43 cellular contexts compared by ENCODE assay signal in genomic region chr6:29395331-29395730, GRCh38. TPM values are rescaled to one million over a fixed set of nuclear protein-coding genes. Genes with fewer than 3 reads are reported as not detected.
"Had no signal": no experiment of that assay in that cellular context is flagged by ENCODE, and none has a peak within 500 bp of the region (broad histone marks: within the 10 kb centered on the region; RNA-seq: fewer than 3 reads in every experiment).

TSS of gene OR12D2 (plus strand) at chr6:29395631. CDS start at chr6:29396700, 1,069 bp downstream.

- H3K9me3 ChIP-seq: adrenal gland, ascending aorta, body of pancreas, breast epithelium had no signal

- H3K4me1 Mint-ChIP-seq: activated naive CD4-positive, alpha-beta T cell treated with anti-CD3 and anti-CD28 coated beads, Interleukin-2, amount 10 ng/mL, durations not matched to agents 7 days and 5 days; activated naive CD4-positive, alpha-beta T cell treated with anti-CD3 and anti-CD28 coated beads, Interleukin-2, amount 50 U/mL, for 24 hours; activated naive CD8-positive, alpha-beta T cell treated with anti-CD3 and anti-CD28 coated beads for 36 hours; activated naive CD8-positive, alpha-beta T cell treated with anti-CD3 and anti-CD28 coated beads, Interleukin-2, amount 10 ng/mL, durations not matched to agents 7 days and 5 days; activated naive CD8-positive, alpha-beta T cell treated with anti-CD3 and anti-CD28 coated beads, Interleukin-2, amount 50 U/mL, for 24 hours; activated T-helper 17 cell treated with anti-CD3 and anti-CD28 coated beads, Interleukin-2, amount 50 U/mL, for 72 hours; brain; central memory CD8-positive, alpha-beta T cell had no signal

- H3K36me3 Mint-ChIP-seq: activated naive CD4-positive, alpha-beta T cell treated with anti-CD3 and anti-CD28 coated beads, Interleukin-2, amount 10 ng/mL, durations not matched to agents 7 days and 5 days; activated naive CD4-positive, alpha-beta T cell treated with anti-CD3 and anti-CD28 coated beads, Interleukin-2, amount 50 U/mL, for 24 hours; activated naive CD4-positive, alpha-beta T cell treated with anti-CD3 and anti-CD28 coated beads, Interleukin-2, amount 50 U/mL, for 72 hours; activated naive CD8-positive, alpha-beta T cell; activated naive CD8-positive, alpha-beta T cell treated with anti-CD3 and anti-CD28 coated beads for 36 hours; activated naive CD8-positive, alpha-beta T cell treated with anti-CD3 and anti-CD28 coated beads, Interleukin-2, amount 10 ng/mL, durations not matched to agents 7 days and 5 days; brain had no signal

- DNase-seq: activated effector memory CD4-positive, alpha-beta T cell treated with anti-CD3 and anti-CD28 coated beads, Interleukin-2, amount 50 U/mL, for 16 hours; activated effector memory CD4-positive, alpha-beta T cell treated with Interleukin-2 at 50 U/mL for 16 hours; activated gamma-delta T cell treated with Interleukin-2 at 50 U/mL for 16 hours; activated naive CD4-positive, alpha-beta T cell; activated naive CD4-positive, alpha-beta T cell treated with anti-CD3 and anti-CD28 coated beads for 36 hours; activated naive CD4-positive, alpha-beta T cell treated with anti-CD3 and anti-CD28 coated beads, Interleukin-2, amount 10 ng/mL, durations not matched to agents 7 days and 5 days; activated naive CD4-positive, alpha-beta T cell treated with anti-CD3 and anti-CD28 coated beads, Interleukin-2, amount 50 U/mL, for 16 hours; activated naive CD4-positive, alpha-beta T cell treated with Interleukin-2 at 50 U/mL for 16 hours; activated naive CD8-positive, alpha-beta T cell treated with anti-CD3 and anti-CD28 coated beads for 36 hours; activated naive CD8-positive, alpha-beta T cell treated with anti-CD3 and anti-CD28 coated beads, Interleukin-2, amount 10 ng/mL, durations not matched to agents 7 days and 5 days; activated naive CD8-positive, alpha-beta T cell treated with anti-CD3 and anti-CD28 coated beads, Interleukin-2, amount 50 U/mL, for 24 hours; activated T-cell treated with anti-CD3 and anti-CD28 coated beads, Interleukin-2, amount 50 U/mL, for 1 hour; activated T-cell treated with anti-CD3 and anti-CD28 coated beads, Interleukin-2, amount 50 U/mL, for 24 hours; activated T-cell treated with anti-CD3 and anti-CD28 coated beads, Interleukin-2, amount 50 U/mL, for 4 hours; activated T-cell treated with anti-CD3 and anti-CD28 coated beads, Interleukin-2, amount 50 U/mL, for 48 hours; activated T-cell treated with anti-CD3 and anti-CD28 coated beads, Interleukin-2, amount 50 U/mL, for 72 hours; adrenal gland; amniotic stem cell; amygdala; anterior cingulate cortex; aorta; body of pancreas; brain microvascular endothelial cell; caudate nucleus; central memory CD4-positive, alpha-beta T cell; cerebellar nuclear complex had no signal

- H3K4me3 ChIP-seq: adrenal gland, ascending aorta, body of pancreas, breast epithelium, cardiac muscle cell had no signal

- H3K4me3 Mint-ChIP-seq: activated naive CD4-positive, alpha-beta T cell treated with anti-CD3 and anti-CD28 coated beads for 36 hours; activated naive CD4-positive, alpha-beta T cell treated with anti-CD3 and anti-CD28 coated beads, Interleukin-2, amount 10 ng/mL, durations not matched to agents 7 days and 5 days; activated naive CD4-positive, alpha-beta T cell treated with anti-CD3 and anti-CD28 coated beads, Interleukin-2, amount 50 U/mL, for 24 hours; activated naive CD8-positive, alpha-beta T cell; activated naive CD8-positive, alpha-beta T cell treated with anti-CD3 and anti-CD28 coated beads for 36 hours; activated naive CD8-positive, alpha-beta T cell treated with anti-CD3 and anti-CD28 coated beads, Interleukin-2, amount 10 ng/mL, durations not matched to agents 7 days and 5 days; activated naive CD8-positive, alpha-beta T cell treated with anti-CD3 and anti-CD28 coated beads, Interleukin-2, amount 50 U/mL, for 24 hours; activated T-cell treated with anti-CD3 and anti-CD28 coated beads, Interleukin-2, amount 50 U/mL, for 24 hours; activated T-cell treated with anti-CD3 and anti-CD28 coated beads, Interleukin-2, amount 50 U/mL, for 4 hours; activated T-cell treated with anti-CD3 and anti-CD28 coated beads, Interleukin-2, amount 50 U/mL, for 72 hours; activated T-helper 1 cell treated with anti-CD3 and anti-CD28 coated beads, Interleukin-12 subunit alpha, Interleukin-12 subunit beta, Interleukin-2, Interleukin-4 antibody, amounts not matched to agents 30 ng/mL and 10 ng/mL and 1 ng/mL, durations not matched to agents 14 hours and 24 hours and 36 hours; activated T-helper 17 cell treated with anti-CD3 and anti-CD28 coated beads, Interleukin-2, amount 50 U/mL, for 72 hours; brain; central memory CD8-positive, alpha-beta T cell had no signal

- H3K36me3 ChIP-seq: adrenal gland, ascending aorta, brain microvascular endothelial cell, breast epithelium, cardiac muscle cell had no signal

- ATAC-seq: activated naive CD4-positive, alpha-beta T cell treated with anti-CD3 and anti-CD28 coated beads, Interleukin-2, amount 50 U/mL, for 72 hours; activated naive CD8-positive, alpha-beta T cell treated with anti-CD3 and anti-CD28 coated beads, Interleukin-2, amount 50 U/mL, for 24 hours; activated T-cell treated with anti-CD3 and anti-CD28 coated beads, Interleukin-2, amount 50 U/mL, for 4 hours; activated T-cell treated with anti-CD3 and anti-CD28 coated beads, Interleukin-2, amount 50 U/mL, for 72 hours; activated T-helper 17 cell treated with anti-CD3 and anti-CD28 coated beads, Interleukin-2, amount 50 U/mL, for 72 hours; body of pancreas had no signal

- H3K9me3 Mint-ChIP-seq: activated naive CD4-positive, alpha-beta T cell treated with anti-CD3 and anti-CD28 coated beads for 36 hours; activated naive CD4-positive, alpha-beta T cell treated with anti-CD3 and anti-CD28 coated beads, Interleukin-2, amount 10 ng/mL, durations not matched to agents 7 days and 5 days; activated naive CD8-positive, alpha-beta T cell treated with anti-CD3 and anti-CD28 coated beads for 36 hours; activated naive CD8-positive, alpha-beta T cell treated with anti-CD3 and anti-CD28 coated beads, Interleukin-2, amount 10 ng/mL, durations not matched to agents 7 days and 5 days; activated naive CD8-positive, alpha-beta T cell treated with anti-CD3 and anti-CD28 coated beads, Interleukin-2, amount 50 U/mL, for 24 hours; activated T-cell treated with anti-CD3 and anti-CD28 coated beads, Interleukin-2, amount 50 U/mL, for 24 hours; activated T-cell treated with anti-CD3 and anti-CD28 coated beads, Interleukin-2, amount 50 U/mL, for 4 hours; activated T-cell treated with anti-CD3 and anti-CD28 coated beads, Interleukin-2, amount 50 U/mL, for 72 hours; activated T-helper 1 cell treated with anti-CD3 and anti-CD28 coated beads, Interleukin-12 subunit alpha, Interleukin-12 subunit beta, Interleukin-2, Interleukin-4 antibody, amounts not matched to agents 30 ng/mL and 10 ng/mL and 1 ng/mL, durations not matched to agents 14 hours and 24 hours and 36 hours; activated T-helper 17 cell treated with anti-CD3 and anti-CD28 coated beads, Interleukin-2, amount 50 U/mL, for 72 hours; activated T-helper 2 cell treated with anti-CD3 and anti-CD28 coated beads, Interferon-gamma antibody, Interleukin-2, Interleukin-4, amounts not matched to agents 10 μg/mL and 5 μg/mL and 100 μg/mL, durations not matched to agents 14 hours and 24 hours and 36 hours; brain; central memory CD8-positive, alpha-beta T cell had no signal

- H3K27me3 ChIP-seq: ascending aorta, body of pancreas, brain microvascular endothelial cell, breast epithelium, cardiac muscle cell had no signal

- H3K27ac ChIP-seq: adrenal gland, ascending aorta, body of pancreas, brain microvascular endothelial cell, breast epithelium, cardiac muscle cell had no signal

- H3K27ac Mint-ChIP-seq: activated naive CD4-positive, alpha-beta T cell treated with anti-CD3 and anti-CD28 coated beads for 36 hours; activated naive CD4-positive, alpha-beta T cell treated with anti-CD3 and anti-CD28 coated beads, Interleukin-2, amount 10 ng/mL, durations not matched to agents 7 days and 5 days; activated naive CD4-positive, alpha-beta T cell treated with anti-CD3 and anti-CD28 coated beads, Interleukin-2, amount 50 U/mL, for 24 hours; activated naive CD4-positive, alpha-beta T cell treated with anti-CD3 and anti-CD28 coated beads, Interleukin-2, amount 50 U/mL, for 72 hours; activated naive CD8-positive, alpha-beta T cell; activated naive CD8-positive, alpha-beta T cell treated with anti-CD3 and anti-CD28 coated beads for 36 hours; activated naive CD8-positive, alpha-beta T cell treated with anti-CD3 and anti-CD28 coated beads, Interleukin-2, amount 10 ng/mL, durations not matched to agents 7 days and 5 days; activated naive CD8-positive, alpha-beta T cell treated with anti-CD3 and anti-CD28 coated beads, Interleukin-2, amount 50 U/mL, for 24 hours; activated T-cell treated with anti-CD3 and anti-CD28 coated beads, Interleukin-2, amount 50 U/mL, for 24 hours; activated T-cell treated with anti-CD3 and anti-CD28 coated beads, Interleukin-2, amount 50 U/mL, for 72 hours; activated T-helper 1 cell treated with anti-CD3 and anti-CD28 coated beads, Interleukin-12 subunit alpha, Interleukin-12 subunit beta, Interleukin-2, Interleukin-4 antibody, amounts not matched to agents 30 ng/mL and 10 ng/mL and 1 ng/mL, durations not matched to agents 14 hours and 24 hours and 36 hours; activated T-helper 17 cell treated with anti-CD3 and anti-CD28 coated beads, Interleukin-2, amount 50 U/mL, for 72 hours; activated T-helper 2 cell treated with anti-CD3 and anti-CD28 coated beads, Interferon-gamma antibody, Interleukin-2, Interleukin-4, amounts not matched to agents 10 μg/mL and 5 μg/mL and 100 μg/mL, durations not matched to agents 14 hours and 24 hours and 36 hours; brain had no signal

- H3K4me1 ChIP-seq: adrenal gland, ascending aorta, body of pancreas, breast epithelium had no signal

RNA-seq across cellular contexts. Expression of gene OR12D2, which starts in this region (rescaled TPM):
- total RNA-seq: activated naive CD4-positive, alpha-beta T cell treated with anti-CD3 and anti-CD28 coated beads for 36 hours; activated naive CD4-positive, alpha-beta T cell treated with anti-CD3 and anti-CD28 coated beads, Interleukin-2, amount 50 U/mL, for 72 hours; activated naive CD8-positive, alpha-beta T cell treated with anti-CD3 and anti-CD28 coated beads for 36 hours; activated naive CD8-positive, alpha-beta T cell treated with anti-CD3 and anti-CD28 coated beads, Interleukin-2, amount 10 ng/mL, durations not matched to agents 7 days and 5 days; activated T-cell treated with anti-CD3 and anti-CD28 coated beads, Interleukin-2, amount 50 U/mL, for 4 hours; activated T-cell treated with anti-CD3 and anti-CD28 coated beads, Interleukin-2, amount 50 U/mL, for 72 hours; activated T-helper 1 cell treated with anti-CD3 and anti-CD28 coated beads, Interleukin-12 subunit alpha, Interleukin-12 subunit beta, Interleukin-2, Interleukin-4 antibody, amounts not matched to agents 30 ng/mL and 10 ng/mL and 1 ng/mL, durations not matched to agents 14 hours and 24 hours and 36 hours; activated T-helper 17 cell treated with anti-CD3 and anti-CD28 coated beads, Interleukin-2, amount 50 U/mL, for 72 hours; activated T-helper 2 cell treated with anti-CD3 and anti-CD28 coated beads, Interferon-gamma antibody, Interleukin-2, Interleukin-4, amounts not matched to agents 10 μg/mL and 5 μg/mL and 100 μg/mL, durations not matched to agents 14 hours and 24 hours and 36 hours; adrenal gland; aorta; ascending aorta; astrocyte; body of pancreas; breast epithelium; bronchial epithelial cell; cardiac muscle cell; cardiac septum; cerebellum; chondrocyte had no signal
- polyA plus RNA-seq: adipose tissue, adrenal gland, aorta, cardiac muscle cell had no signal
